In the genomic region with DNA sequence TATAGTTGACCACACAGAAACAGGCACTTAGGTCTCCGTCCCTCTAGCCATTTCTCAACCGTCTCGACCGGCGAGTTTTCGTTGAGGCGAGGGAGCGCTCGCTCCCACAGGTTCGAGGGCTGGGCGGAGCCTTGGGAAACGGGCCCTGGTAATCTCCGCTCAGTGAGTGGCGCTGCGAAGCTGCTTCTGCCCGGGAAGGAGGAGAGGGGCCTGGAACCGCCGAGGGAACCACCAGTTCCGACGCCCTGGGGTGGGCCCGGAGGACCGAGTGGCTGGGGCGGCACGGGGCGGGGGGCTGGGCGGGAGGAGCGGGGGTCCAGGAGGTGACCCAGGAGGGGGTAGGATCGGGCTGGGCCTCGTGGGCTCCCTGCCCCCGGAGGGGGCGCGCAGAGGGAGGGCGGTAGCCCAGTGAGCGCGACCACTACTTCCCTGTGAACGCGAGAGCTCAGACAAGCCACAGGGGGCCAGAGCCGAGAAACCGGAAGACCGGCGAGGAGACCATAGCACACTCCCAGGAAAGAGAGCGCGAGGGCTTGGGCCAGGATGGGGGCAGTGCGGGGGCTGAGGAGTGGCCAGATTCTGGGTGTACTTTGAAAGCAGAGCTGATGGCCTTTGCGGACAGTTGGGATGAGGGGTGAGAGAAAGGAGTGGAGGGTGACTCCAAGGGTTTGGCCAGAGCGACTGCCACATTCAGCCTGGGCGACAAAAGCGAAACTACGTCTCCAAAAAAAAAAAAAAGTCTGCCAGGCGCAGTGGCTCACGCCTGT, we compare ENCODE assay signal across 8 cellular contexts.
A peak's percentile ranks its signal among the peaks of the same experiment; 100 is the strongest.
DNase-seq lines count a peak whose midpoint lies in the region; ATAC-seq and TF ChIP-seq lines count a peak whose summit lies in the region.

No MANE protein-coding gene starts in this region.

- in situ Hi-C loops in astrocyte of the spinal cord (cut with HindIII; ENCODE audit: low sequenced_read_pairs) = no loop called here

- DNase-seq in AML-193 (lab: John Stamatoyannopoulos, UW) (peak; percentile 77 to 78), NCI-H187 (lab: John Stamatoyannopoulos, UW) (peak; percentile 51 to 58), T1000 (lab: John Stamatoyannopoulos, UW) (peak; percentile 42), astrocyte of the spinal cord (ENCODE audit: low read depth, low spot score) (peak; percentile 81), hepatic stellate cell (ENCODE audit: low spot score) (peak; percentile 58), putamen (ENCODE audit: low spot score) (peak; percentile 84)

- ATAC-seq in GM21381 (IDR thresholded peaks at IDR 0.05; ENCODE audit: unreplicated experiment) (peak; percentile 16), HG03442 (IDR thresholded peaks at IDR 0.05; ENCODE audit: unreplicated experiment) (no peak)

- H3K4me3 ChIP-seq in astrocyte of the spinal cord (ENCODE audit: low read depth, low read length) = peak overlapping the region; percentile 25

- TF ChIP-seq CTCF in astrocyte of the spinal cord (IDR thresholded peaks at IDR 0.05; ENCODE audit: low read depth, low read length) = peak; percentile 16
